In genomic region chr12:108039794-108040193, GRCh38 we compare ENCODE assay signal across 28 cellular contexts.
"Had no signal": no experiment of that assay in that cellular context is flagged by ENCODE, and none has a peak within 500 bp of the region (broad histone marks: within the 10 kb centered on the region; RNA-seq: fewer than 3 reads in every experiment).

No MANE protein-coding gene starts in this region.

- DNase-seq: colonic mucosa; cortex of kidney; dermis blood vessel endothelial cell; dorsolateral prefrontal cortex; effector CD4-positive, alpha-beta T cell; effector CD8-positive, alpha-beta T cell; effector memory CD4-positive, alpha-beta T cell; effector memory CD8-positive, alpha-beta T cell; endodermal cell; erythroblast; esophagus squamous epithelium; foreskin fibroblast; foreskin keratinocyte; foreskin melanocyte; gastrocnemius medialis; glutamatergic neuron; heart left ventricle; heart right ventricle had no signal

- H3K4me1 ChIP-seq: colonic mucosa, esophagus muscularis mucosa, esophagus squamous epithelium, foreskin keratinocyte had no signal

- H3K9me3 Mint-ChIP-seq: dendritic cell treated with granulocyte-macrophage colony-stimulating factor and Interleukin-4, amounts not matched to agents 40 ng/mL and 50 ng/mL, for 4 days; effector memory CD8-positive, alpha-beta T cell had no signal

- H3K4me3 Mint-ChIP-seq: dendritic cell treated with granulocyte-macrophage colony-stimulating factor and Interleukin-4, amounts not matched to agents 40 ng/mL and 50 ng/mL, for 4 days; effector memory CD8-positive, alpha-beta T cell; endodermal cell had no signal

- H3K27ac ChIP-seq: colonic mucosa, coronary artery, dorsolateral prefrontal cortex, epithelial cell of prostate, esophagus muscularis mucosa, esophagus squamous epithelium, foreskin keratinocyte, gastrocnemius medialis, gastroesophageal sphincter, heart left ventricle, heart right ventricle had no signal

- FAIRE-seq: colon, endometrium, endothelial cell of umbilical vein, frontal cortex had no signal

- H3K4me3 ChIP-seq: colonic mucosa, coronary artery, dorsolateral prefrontal cortex, esophagus muscularis mucosa, esophagus squamous epithelium, gastrocnemius medialis, gastroesophageal sphincter, heart left ventricle, heart right ventricle had no signal

- ATAC-seq: effector memory CD8-positive, alpha-beta T cell; esophagus mucosa; foreskin keratinocyte; gastrocnemius medialis; gastroesophageal sphincter; heart left ventricle; heart right ventricle had no signal

- H3K36me3 ChIP-seq: colonic mucosa, esophagus muscularis mucosa, esophagus squamous epithelium, gastrocnemius medialis, gastroesophageal sphincter, heart left ventricle, heart right ventricle had no signal

- H3K9me3 ChIP-seq: colonic mucosa, esophagus muscularis mucosa, esophagus squamous epithelium, gastrocnemius medialis, gastroesophageal sphincter, heart left ventricle, heart right ventricle had no signal

- H3K27me3 ChIP-seq: colonic mucosa, esophagus muscularis mucosa, esophagus squamous epithelium, foreskin keratinocyte, gastrocnemius medialis had no signal

- H3K27ac Mint-ChIP-seq: dendritic cell treated with granulocyte-macrophage colony-stimulating factor and Interleukin-4, amounts not matched to agents 40 ng/mL and 50 ng/mL, for 4 days; effector memory CD8-positive, alpha-beta T cell; endodermal cell had no signal
